In the genomic region with DNA sequence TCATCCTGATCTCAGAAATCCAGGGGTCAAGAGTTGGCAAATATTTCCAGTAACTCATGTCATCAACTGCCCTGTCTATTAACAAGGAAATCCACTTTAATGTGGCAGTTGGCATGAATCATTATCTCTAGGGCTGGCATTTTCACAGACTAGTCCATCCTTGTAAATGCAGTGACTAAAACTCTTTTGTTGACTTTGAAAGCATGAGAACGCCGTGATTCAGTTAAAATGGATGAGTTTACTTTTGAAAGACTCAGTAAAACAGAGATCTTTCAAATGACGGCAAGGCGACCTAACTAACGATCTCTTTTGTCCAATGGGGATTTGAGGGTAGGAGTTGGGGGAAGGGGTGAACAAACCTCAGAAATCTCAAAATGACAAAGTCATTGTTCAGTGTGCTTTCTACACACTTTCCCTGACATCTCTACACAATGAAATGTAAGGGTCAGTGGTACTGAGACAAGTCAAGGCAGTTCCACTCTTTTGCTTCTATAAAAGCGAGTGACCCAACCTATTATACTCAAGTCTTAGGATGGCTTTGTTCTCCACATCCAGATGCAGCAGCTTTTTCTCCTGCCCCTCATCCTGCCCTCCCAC, we compare ENCODE assay signal across 1 cellular context.
TF ChIP-seq lines count a peak whose summit lies in the region.

No MANE protein-coding gene starts in this region.

TF ChIP-seq in A549, 52 proteins besides CTCF, POLR2A, EP300 and RAD21 (continued from another document):
- no peak for TF ChIP-seq HEYL (CRISPR knock-in tag; IDR thresholded peaks at IDR 0.05)
- no peak for TF ChIP-seq CBX2 (IDR thresholded peaks at IDR 0.05; ENCODE audit: borderline replicate concordance, low read depth)
- TF ChIP-seq, protein P1, sequence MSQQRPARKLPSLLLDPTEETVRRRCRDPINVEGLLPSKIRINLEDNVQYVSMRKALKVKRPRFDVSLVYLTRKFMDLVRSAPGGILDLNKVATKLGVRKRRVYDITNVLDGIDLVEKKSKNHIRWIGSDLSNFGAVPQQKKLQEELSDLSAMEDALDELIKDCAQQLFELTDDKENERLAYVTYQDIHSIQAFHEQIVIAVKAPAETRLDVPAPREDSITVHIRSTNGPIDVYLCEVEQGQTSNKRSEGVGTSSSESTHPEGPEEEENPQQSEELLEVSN (IDR thresholded peaks at IDR 0.05; ENCODE audit: borderline replicate concordance, low read depth) = no peak
- peak; percentile 43 to 82; a peak in 3 of 4 replicates for TF ChIP-seq CEBPB (IDR thresholded peaks at IDR 0.05)
- peak; percentile 98 for TF ChIP-seq JUNB (IDR thresholded peaks at IDR 0.05)
- TF ChIP-seq, protein P2, sequence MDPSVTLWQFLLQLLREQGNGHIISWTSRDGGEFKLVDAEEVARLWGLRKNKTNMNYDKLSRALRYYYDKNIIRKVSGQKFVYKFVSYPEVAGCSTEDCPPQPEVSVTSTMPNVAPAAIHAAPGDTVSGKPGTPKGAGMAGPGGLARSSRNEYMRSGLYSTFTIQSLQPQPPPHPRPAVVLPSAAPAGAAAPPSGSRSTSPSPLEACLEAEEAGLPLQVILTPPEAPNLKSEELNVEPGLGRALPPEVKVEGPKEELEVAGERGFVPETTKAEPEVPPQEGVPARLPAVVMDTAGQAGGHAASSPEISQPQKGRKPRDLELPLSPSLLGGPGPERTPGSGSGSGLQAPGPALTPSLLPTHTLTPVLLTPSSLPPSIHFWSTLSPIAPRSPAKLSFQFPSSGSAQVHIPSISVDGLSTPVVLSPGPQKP (IDR thresholded peaks at IDR 0.05; ENCODE audit: low read depth, low read length) = no peak
- TF ChIP-seq NFE2L2 (conservative IDR thresholded peaks at IDR 0.05; ENCODE audit: low read length) = 0 out of 2 replicates have a peak, but pooled peaks have one; percentile 20
- no peak for TF ChIP-seq ZFP36 (IDR thresholded peaks at IDR 0.05; ENCODE audit: borderline replicate concordance, partially characterized antibody)
